Comparison of ENCODE assay signal across 12 cellular contexts in genomic region chr7:26346611-26347200, GRCh38. TPM values are rescaled to one million over a fixed set of nuclear protein-coding genes. Genes with fewer than 3 reads are reported as not detected.
DNase-seq lines count a peak whose midpoint lies in the region; ATAC-seq lines count a peak whose summit lies in the region.
"Had no signal": no experiment of that assay in that cellular context is flagged by ENCODE, and none has a peak within 500 bp of the region (broad histone marks: within the 10 kb centered on the region; RNA-seq: fewer than 3 reads in every experiment).

No MANE protein-coding gene starts in this region.

- peaks cover 39% of the 10 kb centered on the region for H3K4me1 Mint-ChIP-seq in stimulated activated naive CD8-positive, alpha-beta T cell treated with anti-CD3 and anti-CD28 coated beads, Interleukin-15, amount 100 ng/mL, for 72 hours

- H3K4me3 Mint-ChIP-seq in stimulated activated naive CD8-positive, alpha-beta T cell treated with anti-CD3 and anti-CD28 coated beads, Interleukin-15, amount 100 ng/mL, for 72 hours, result no peak overlapping the region
- H3K4me3 Mint-ChIP-seq: natural killer cell treated with Interleukin-12 subunit alpha and Interleukin-12 subunit beta and Interleukin-15 and Interleukin-18, amount 100 ng/mL, for 72 hours had no signal

- H3K27me3 Mint-ChIP-seq in stimulated activated naive CD8-positive, alpha-beta T cell treated with anti-CD3 and anti-CD28 coated beads, Interleukin-15, amount 100 ng/mL, for 72 hours, result no peaks in the 10 kb centered on the region
- H3K27me3 Mint-ChIP-seq: natural killer cell treated with Interleukin-12 subunit alpha and Interleukin-12 subunit beta and Interleukin-15 and Interleukin-18, amount 100 ng/mL, for 72 hours had no signal

- ATAC-seq in stimulated activated naive CD8-positive, alpha-beta T cell treated with anti-CD3 and anti-CD28 coated beads, Interleukin-15, Interleukin-2, amounts not matched to agents 100 U/mL and 50 U/mL, for 24 hours, result peak; percentile 85
- no peak for ATAC-seq in stimulated activated naive CD8-positive, alpha-beta T cell treated with anti-CD3 and anti-CD28 coated beads, Interleukin-15, amount 100 ng/mL, for 72 hours
- ATAC-seq in left lobe of liver (peak; percentile 68), GM19328 (IDR thresholded peaks at IDR 0.05; ENCODE audit: unreplicated experiment) (no peak), GM18498 (IDR thresholded peaks at IDR 0.05; ENCODE audit: unreplicated experiment) (no peak)
- ATAC-seq: natural killer cell treated with Interleukin-12 subunit alpha and Interleukin-12 subunit beta and Interleukin-15 and Interleukin-18, amount 100 ng/mL, for 72 hours had no signal

- H3K27ac ChIP-seq in angular gyrus (ENCODE audit: low read depth, low read length), result peak overlapping the region; percentile 66

- no peaks in the 10 kb centered on the region for H3K9me3 Mint-ChIP-seq in stimulated activated naive CD8-positive, alpha-beta T cell treated with anti-CD3 and anti-CD28 coated beads, Interleukin-15, amount 100 ng/mL, for 72 hours
- H3K9me3 Mint-ChIP-seq: natural killer cell treated with Interleukin-12 subunit alpha and Interleukin-12 subunit beta and Interleukin-15 and Interleukin-18, amount 100 ng/mL, for 72 hours had no signal

- DNase-seq in stimulated activated naive CD8-positive, alpha-beta T cell treated with anti-CD3 and anti-CD28 coated beads, Interleukin-15, Interleukin-2, amounts not matched to agents 100 U/mL and 50 U/mL, for 24 hours, result no peak
- no peak for DNase-seq in stimulated activated naive CD8-positive, alpha-beta T cell treated with anti-CD3 and anti-CD28 coated beads, Interleukin-15, amount 100 ng/mL, for 72 hours
- DNase-seq in left lobe of liver (ENCODE audit: low spot score) (peak; percentile 88), NCI-H2227 (lab: John Stamatoyannopoulos, UW; ENCODE audit: unreplicated experiment) (no peak), NCI-H2196 (lab: John Stamatoyannopoulos, UW; ENCODE audit: unreplicated experiment) (no peak)
- DNase-seq: activated effector memory CD4-positive, alpha-beta T cell treated with anti-CD3 and anti-CD28 coated beads, Interleukin-2, amount 50 U/mL, for 16 hours; NCI-H187 treated with DMSO at 0.1 percent for 48 hours; stimulated activated CD4-positive, alpha-beta T cell treated with anti-CD3 and anti-CD28 coated beads, Interleukin-4, amount 100 ng/mL, for 24 hours had no signal

- H3K27ac Mint-ChIP-seq in stimulated activated naive CD8-positive, alpha-beta T cell treated with anti-CD3 and anti-CD28 coated beads, Interleukin-15, amount 100 ng/mL, for 72 hours, result no peak overlapping the region
- H3K27ac Mint-ChIP-seq: natural killer cell treated with Interleukin-12 subunit alpha and Interleukin-12 subunit beta and Interleukin-15 and Interleukin-18, amount 100 ng/mL, for 72 hours had no signal

RNA-seq across cellular contexts. Expression of gene SNX10, which starts 55.0 kb away (rescaled TPM):
- total RNA-seq in left lobe of liver, result 27.4 TPM

Comparison
In these comparisons a context has a peak if more than half of its experiments do, and no peak if none do; other contexts are left out.
1. ATAC-seq: peak in stimulated activated naive CD8-positive, alpha-beta T cell treated with anti-CD3 and anti-CD28 coated beads, Interleukin-15, Interleukin-2, amounts not matched to agents 100 U/mL and 50 U/mL, for 24 hours (single experiment) and left lobe of liver (single experiment); none in stimulated activated naive CD8-positive, alpha-beta T cell treated with anti-CD3 and anti-CD28 coated beads, Interleukin-15, amount 100 ng/mL, for 72 hours (single experiment), GM19328 (single experiment) and GM18498 (single experiment).